In the genomic region with DNA sequence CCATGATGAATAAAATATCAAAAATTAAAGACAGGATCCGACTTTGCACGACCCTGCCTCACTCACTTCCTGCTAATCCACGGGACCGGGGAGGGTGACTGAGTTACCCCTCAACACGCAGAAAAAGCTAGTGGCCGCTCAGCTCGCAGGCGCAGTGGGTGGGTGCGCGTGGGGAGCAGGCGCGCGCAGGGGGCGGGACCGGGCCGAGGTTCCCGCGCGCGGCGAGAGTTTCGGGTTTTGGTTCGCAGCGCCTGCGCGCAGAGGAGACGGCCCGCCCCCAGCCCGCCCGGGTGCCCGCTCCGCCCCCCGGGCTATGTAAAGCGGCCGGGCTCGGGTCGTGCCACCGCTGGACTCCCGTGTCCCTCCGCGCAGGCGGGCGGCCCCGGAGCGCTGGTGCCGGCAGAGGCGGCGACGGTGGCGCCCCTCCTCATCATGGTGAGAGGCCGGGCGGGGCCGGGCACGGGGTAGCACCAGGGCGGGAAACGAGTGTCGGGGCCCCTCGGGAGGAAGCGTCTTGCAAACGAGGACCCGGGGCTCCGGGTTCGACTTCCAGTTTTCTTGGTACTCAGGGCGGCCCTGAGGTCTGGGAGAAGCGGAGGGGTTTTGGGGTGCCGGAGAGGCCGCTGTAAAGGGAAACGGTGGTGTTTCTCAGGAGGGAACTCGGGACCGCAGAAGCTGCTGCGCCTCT, we compare ENCODE assay signal across 1 cellular context.
TF ChIP-seq lines count a peak whose summit lies in the region.

A gene (plus strand): TSS at position 343 of the 688 bp plus-strand sequence. CDS start 90 bp downstream, at position 433.

TF ChIP-seq in WTC11, 78 proteins besides CTCF, POLR2A, EP300 and RAD21 (continued from another document):
- TF ChIP-seq, protein P1, sequence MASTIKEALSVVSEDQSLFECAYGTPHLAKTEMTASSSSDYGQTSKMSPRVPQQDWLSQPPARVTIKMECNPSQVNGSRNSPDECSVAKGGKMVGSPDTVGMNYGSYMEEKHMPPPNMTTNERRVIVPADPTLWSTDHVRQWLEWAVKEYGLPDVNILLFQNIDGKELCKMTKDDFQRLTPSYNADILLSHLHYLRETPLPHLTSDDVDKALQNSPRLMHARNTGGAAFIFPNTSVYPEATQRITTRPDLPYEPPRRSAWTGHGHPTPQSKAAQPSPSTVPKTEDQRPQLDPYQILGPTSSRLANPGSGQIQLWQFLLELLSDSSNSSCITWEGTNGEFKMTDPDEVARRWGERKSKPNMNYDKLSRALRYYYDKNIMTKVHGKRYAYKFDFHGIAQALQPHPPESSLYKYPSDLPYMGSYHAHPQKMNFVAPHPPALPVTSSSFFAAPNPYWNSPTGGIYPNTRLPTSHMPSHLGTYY (CRISPR knock-in tag; IDR thresholded peaks at IDR 0.05) = no peak
- TF ChIP-seq ESRRA (CRISPR knock-in tag; IDR thresholded peaks at IDR 0.05; ENCODE audit: borderline replicate concordance) = no peak
- TF ChIP-seq, protein P2, sequence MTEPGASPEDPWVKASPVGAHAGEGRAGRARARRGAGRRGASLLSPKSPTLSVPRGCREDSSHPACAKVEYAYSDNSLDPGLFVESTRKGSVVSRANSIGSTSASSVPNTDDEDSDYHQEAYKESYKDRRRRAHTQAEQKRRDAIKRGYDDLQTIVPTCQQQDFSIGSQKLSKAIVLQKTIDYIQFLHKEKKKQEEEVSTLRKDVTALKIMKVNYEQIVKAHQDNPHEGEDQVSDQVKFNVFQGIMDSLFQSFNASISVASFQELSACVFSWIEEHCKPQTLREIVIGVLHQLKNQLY (CRISPR knock-in tag; IDR thresholded peaks at IDR 0.05) = no peak; the same call in 1 of the 2 replicates
- TF ChIP-seq GABPB1 (CRISPR knock-in tag; IDR thresholded peaks at IDR 0.05) = peak; percentile 68
- 0 out of 2 replicates have a peak, but pooled peaks have one; percentile 27 for TF ChIP-seq SMAD3 (CRISPR knock-in tag; IDR thresholded peaks at IDR 0.05; ENCODE audit: borderline replicate concordance)
- no peak for TF ChIP-seq ZNF121 (CRISPR knock-in tag; IDR thresholded peaks at IDR 0.05)
- TF ChIP-seq, protein P3, sequence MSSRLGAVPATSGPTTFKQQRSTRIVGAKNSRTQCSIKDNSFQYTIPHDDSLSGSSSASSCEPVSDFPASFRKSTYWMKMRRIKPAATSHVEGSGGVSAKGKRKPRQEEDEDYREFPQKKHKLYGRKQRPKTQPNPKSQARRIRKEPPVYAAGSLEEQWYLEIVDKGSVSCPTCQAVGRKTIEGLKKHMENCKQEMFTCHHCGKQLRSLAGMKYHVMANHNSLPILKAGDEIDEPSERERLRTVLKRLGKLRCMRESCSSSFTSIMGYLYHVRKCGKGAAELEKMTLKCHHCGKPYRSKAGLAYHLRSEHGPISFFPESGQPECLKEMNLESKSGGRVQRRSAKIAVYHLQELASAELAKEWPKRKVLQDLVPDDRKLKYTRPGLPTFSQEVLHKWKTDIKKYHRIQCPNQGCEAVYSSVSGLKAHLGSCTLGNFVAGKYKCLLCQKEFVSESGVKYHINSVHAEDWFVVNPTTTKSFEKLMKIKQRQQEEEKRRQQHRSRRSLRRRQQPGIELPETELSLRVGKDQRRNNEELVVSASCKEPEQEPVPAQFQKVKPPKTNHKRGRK (CRISPR knock-in tag; IDR thresholded peaks at IDR 0.05; ENCODE audit: borderline replicate concordance) = no peak
- TF ChIP-seq TP53 (CRISPR knock-in tag; IDR thresholded peaks at IDR 0.05) = no peak
- TF ChIP-seq ELF4 (CRISPR knock-in tag; IDR thresholded peaks at IDR 0.05; ENCODE audit: low read depth) = no peak; the same call in 1 of the 2 replicates
- TF ChIP-seq, protein P4, sequence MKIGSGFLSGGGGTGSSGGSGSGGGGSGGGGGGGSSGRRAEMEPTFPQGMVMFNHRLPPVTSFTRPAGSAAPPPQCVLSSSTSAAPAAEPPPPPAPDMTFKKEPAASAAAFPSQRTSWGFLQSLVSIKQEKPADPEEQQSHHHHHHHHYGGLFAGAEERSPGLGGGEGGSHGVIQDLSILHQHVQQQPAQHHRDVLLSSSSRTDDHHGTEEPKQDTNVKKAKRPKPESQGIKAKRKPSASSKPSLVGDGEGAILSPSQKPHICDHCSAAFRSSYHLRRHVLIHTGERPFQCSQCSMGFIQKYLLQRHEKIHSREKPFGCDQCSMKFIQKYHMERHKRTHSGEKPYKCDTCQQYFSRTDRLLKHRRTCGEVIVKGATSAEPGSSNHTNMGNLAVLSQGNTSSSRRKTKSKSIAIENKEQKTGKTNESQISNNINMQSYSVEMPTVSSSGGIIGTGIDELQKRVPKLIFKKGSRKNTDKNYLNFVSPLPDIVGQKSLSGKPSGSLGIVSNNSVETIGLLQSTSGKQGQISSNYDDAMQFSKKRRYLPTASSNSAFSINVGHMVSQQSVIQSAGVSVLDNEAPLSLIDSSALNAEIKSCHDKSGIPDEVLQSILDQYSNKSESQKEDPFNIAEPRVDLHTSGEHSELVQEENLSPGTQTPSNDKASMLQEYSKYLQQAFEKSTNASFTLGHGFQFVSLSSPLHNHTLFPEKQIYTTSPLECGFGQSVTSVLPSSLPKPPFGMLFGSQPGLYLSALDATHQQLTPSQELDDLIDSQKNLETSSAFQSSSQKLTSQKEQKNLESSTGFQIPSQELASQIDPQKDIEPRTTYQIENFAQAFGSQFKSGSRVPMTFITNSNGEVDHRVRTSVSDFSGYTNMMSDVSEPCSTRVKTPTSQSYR (CRISPR knock-in tag; IDR thresholded peaks at IDR 0.05) = no peak
- TF ChIP-seq, protein P5, sequence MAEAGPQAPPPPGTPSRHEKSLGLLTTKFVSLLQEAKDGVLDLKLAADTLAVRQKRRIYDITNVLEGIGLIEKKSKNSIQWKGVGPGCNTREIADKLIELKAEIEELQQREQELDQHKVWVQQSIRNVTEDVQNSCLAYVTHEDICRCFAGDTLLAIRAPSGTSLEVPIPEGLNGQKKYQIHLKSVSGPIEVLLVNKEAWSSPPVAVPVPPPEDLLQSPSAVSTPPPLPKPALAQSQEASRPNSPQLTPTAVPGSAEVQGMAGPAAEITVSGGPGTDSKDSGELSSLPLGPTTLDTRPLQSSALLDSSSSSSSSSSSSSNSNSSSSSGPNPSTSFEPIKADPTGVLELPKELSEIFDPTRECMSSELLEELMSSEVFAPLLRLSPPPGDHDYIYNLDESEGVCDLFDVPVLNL (CRISPR knock-in tag; IDR thresholded peaks at IDR 0.05; ENCODE audit: borderline replicate concordance, low read depth) = no peak
- no peak for TF ChIP-seq TEAD4 (CRISPR knock-in tag; IDR thresholded peaks at IDR 0.05)
- TF ChIP-seq KAT7 (CRISPR knock-in tag; IDR thresholded peaks at IDR 0.05; ENCODE audit: borderline replicate concordance) = 0 out of 2 replicates have a peak, but pooled peaks have one; percentile 26
- TF ChIP-seq, protein P6, sequence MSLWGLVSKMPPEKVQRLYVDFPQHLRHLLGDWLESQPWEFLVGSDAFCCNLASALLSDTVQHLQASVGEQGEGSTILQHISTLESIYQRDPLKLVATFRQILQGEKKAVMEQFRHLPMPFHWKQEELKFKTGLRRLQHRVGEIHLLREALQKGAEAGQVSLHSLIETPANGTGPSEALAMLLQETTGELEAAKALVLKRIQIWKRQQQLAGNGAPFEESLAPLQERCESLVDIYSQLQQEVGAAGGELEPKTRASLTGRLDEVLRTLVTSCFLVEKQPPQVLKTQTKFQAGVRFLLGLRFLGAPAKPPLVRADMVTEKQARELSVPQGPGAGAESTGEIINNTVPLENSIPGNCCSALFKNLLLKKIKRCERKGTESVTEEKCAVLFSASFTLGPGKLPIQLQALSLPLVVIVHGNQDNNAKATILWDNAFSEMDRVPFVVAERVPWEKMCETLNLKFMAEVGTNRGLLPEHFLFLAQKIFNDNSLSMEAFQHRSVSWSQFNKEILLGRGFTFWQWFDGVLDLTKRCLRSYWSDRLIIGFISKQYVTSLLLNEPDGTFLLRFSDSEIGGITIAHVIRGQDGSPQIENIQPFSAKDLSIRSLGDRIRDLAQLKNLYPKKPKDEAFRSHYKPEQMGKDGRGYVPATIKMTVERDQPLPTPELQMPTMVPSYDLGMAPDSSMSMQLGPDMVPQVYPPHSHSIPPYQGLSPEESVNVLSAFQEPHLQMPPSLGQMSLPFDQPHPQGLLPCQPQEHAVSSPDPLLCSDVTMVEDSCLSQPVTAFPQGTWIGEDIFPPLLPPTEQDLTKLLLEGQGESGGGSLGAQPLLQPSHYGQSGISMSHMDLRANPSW (CRISPR knock-in tag; conservative IDR thresholded peaks at IDR 0.05; ENCODE audit: low read depth) = no peak
- TF ChIP-seq, protein P7, sequence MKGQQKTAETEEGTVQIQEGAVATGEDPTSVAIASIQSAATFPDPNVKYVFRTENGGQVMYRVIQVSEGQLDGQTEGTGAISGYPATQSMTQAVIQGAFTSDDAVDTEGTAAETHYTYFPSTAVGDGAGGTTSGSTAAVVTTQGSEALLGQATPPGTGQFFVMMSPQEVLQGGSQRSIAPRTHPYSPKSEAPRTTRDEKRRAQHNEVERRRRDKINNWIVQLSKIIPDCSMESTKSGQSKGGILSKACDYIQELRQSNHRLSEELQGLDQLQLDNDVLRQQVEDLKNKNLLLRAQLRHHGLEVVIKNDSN (CRISPR knock-in tag; IDR thresholded peaks at IDR 0.05) = 0 out of 2 replicates have a peak, but pooled peaks have one; percentile 14
- no peak for TF ChIP-seq IRF2 (CRISPR knock-in tag; IDR thresholded peaks at IDR 0.05; ENCODE audit: borderline replicate concordance, low read depth)
- TF ChIP-seq ZNF423 (CRISPR knock-in tag; IDR thresholded peaks at IDR 0.05) = no peak
- TF ChIP-seq NFYB (CRISPR knock-in tag; conservative IDR thresholded peaks at IDR 0.05; ENCODE audit: low read depth) = no peak
- TF ChIP-seq, protein P8, sequence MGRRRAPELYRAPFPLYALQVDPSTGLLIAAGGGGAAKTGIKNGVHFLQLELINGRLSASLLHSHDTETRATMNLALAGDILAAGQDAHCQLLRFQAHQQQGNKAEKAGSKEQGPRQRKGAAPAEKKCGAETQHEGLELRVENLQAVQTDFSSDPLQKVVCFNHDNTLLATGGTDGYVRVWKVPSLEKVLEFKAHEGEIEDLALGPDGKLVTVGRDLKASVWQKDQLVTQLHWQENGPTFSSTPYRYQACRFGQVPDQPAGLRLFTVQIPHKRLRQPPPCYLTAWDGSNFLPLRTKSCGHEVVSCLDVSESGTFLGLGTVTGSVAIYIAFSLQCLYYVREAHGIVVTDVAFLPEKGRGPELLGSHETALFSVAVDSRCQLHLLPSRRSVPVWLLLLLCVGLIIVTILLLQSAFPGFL (CRISPR knock-in tag; IDR thresholded peaks at IDR 0.05; ENCODE audit: borderline replicate concordance) = no peak
- TF ChIP-seq, protein P9, sequence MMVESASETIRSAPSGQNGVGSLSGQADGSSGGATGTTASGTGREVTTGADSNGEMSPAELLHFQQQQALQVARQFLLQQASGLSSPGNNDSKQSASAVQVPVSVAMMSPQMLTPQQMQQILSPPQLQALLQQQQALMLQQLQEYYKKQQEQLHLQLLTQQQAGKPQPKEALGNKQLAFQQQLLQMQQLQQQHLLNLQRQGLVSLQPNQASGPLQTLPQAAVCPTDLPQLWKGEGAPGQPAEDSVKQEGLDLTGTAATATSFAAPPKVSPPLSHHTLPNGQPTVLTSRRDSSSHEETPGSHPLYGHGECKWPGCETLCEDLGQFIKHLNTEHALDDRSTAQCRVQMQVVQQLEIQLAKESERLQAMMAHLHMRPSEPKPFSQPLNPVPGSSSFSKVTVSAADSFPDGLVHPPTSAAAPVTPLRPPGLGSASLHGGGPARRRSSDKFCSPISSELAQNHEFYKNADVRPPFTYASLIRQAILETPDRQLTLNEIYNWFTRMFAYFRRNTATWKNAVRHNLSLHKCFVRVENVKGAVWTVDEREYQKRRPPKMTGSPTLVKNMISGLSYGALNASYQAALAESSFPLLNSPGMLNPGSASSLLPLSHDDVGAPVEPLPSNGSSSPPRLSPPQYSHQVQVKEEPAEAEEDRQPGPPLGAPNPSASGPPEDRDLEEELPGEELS (CRISPR knock-in tag; IDR thresholded peaks at IDR 0.05) = 0 out of 2 replicates have a peak, but pooled peaks have one; percentile 54
- TF ChIP-seq, protein P10, sequence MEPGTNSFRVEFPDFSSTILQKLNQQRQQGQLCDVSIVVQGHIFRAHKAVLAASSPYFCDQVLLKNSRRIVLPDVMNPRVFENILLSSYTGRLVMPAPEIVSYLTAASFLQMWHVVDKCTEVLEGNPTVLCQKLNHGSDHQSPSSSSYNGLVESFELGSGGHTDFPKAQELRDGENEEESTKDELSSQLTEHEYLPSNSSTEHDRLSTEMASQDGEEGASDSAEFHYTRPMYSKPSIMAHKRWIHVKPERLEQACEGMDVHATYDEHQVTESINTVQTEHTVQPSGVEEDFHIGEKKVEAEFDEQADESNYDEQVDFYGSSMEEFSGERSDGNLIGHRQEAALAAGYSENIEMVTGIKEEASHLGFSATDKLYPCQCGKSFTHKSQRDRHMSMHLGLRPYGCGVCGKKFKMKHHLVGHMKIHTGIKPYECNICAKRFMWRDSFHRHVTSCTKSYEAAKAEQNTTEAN (CRISPR knock-in tag; IDR thresholded peaks at IDR 0.05) = no peak
- TF ChIP-seq, protein P11, sequence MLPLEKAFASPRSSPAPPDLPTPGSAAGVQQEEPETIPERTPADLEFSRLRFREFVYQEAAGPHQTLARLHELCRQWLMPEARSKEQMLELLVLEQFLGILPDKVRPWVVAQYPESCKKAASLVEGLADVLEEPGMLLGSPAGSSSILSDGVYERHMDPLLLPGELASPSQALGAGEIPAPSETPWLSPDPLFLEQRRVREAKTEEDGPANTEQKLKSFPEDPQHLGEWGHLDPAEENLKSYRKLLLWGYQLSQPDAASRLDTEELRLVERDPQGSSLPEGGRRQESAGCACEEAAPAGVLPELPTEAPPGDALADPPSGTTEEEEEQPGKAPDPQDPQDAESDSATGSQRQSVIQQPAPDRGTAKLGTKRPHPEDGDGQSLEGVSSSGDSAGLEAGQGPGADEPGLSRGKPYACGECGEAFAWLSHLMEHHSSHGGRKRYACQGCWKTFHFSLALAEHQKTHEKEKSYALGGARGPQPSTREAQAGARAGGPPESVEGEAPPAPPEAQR (CRISPR knock-in tag; IDR thresholded peaks at IDR 0.05) = no peak
- TF ChIP-seq FOXJ3 (CRISPR knock-in tag; IDR thresholded peaks at IDR 0.05; ENCODE audit: borderline replicate concordance) = no peak
- TF ChIP-seq, protein P12, sequence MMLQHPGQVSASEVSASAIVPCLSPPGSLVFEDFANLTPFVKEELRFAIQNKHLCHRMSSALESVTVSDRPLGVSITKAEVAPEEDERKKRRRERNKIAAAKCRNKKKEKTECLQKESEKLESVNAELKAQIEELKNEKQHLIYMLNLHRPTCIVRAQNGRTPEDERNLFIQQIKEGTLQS (CRISPR knock-in tag; conservative IDR thresholded peaks at IDR 0.05) = no peak
- TF ChIP-seq FOXK1 (CRISPR knock-in tag; IDR thresholded peaks at IDR 0.05) = peak; percentile 58
- TF ChIP-seq, protein P13, sequence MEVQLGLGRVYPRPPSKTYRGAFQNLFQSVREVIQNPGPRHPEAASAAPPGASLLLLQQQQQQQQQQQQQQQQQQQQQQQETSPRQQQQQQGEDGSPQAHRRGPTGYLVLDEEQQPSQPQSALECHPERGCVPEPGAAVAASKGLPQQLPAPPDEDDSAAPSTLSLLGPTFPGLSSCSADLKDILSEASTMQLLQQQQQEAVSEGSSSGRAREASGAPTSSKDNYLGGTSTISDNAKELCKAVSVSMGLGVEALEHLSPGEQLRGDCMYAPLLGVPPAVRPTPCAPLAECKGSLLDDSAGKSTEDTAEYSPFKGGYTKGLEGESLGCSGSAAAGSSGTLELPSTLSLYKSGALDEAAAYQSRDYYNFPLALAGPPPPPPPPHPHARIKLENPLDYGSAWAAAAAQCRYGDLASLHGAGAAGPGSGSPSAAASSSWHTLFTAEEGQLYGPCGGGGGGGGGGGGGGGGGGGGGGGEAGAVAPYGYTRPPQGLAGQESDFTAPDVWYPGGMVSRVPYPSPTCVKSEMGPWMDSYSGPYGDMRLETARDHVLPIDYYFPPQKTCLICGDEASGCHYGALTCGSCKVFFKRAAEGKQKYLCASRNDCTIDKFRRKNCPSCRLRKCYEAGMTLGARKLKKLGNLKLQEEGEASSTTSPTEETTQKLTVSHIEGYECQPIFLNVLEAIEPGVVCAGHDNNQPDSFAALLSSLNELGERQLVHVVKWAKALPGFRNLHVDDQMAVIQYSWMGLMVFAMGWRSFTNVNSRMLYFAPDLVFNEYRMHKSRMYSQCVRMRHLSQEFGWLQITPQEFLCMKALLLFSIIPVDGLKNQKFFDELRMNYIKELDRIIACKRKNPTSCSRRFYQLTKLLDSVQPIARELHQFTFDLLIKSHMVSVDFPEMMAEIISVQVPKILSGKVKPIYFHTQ (CRISPR knock-in tag; IDR thresholded peaks at IDR 0.05) = no peak
- no peak; the same call in 1 of the 2 replicates for TF ChIP-seq ZBTB21 (CRISPR knock-in tag; IDR thresholded peaks at IDR 0.05; ENCODE audit: borderline replicate concordance)
